Comparison of ENCODE assay signal across 8 cellular contexts in genomic region chr3:186806173-186807055, GRCh38. TPM values are rescaled to one million over a fixed set of nuclear protein-coding genes. Genes with fewer than 3 reads are reported as not detected.
DNase-seq lines count a peak whose midpoint lies in the region.

Gene RFC4 (minus strand): TSS chr3:186806482. CDS start chr3:186804713, 1,769 bp downstream.

- H3K36me3 ChIP-seq in H7 (replicated peaks; ENCODE audit: control insufficient read depth, insufficient read depth, low read length) (peaks cover 8% of the 10 kb centered on the region), SJCRH30 (peaks cover 19% of the 10 kb centered on the region), neuron (ENCODE audit: insufficient read depth, low read length) (peaks cover 20% of the 10 kb centered on the region)

- no peaks in the 10 kb centered on the region for H3K9me3 ChIP-seq in SJCRH30 (replicated peaks)
- H3K9me3 ChIP-seq in neuron (ENCODE audit: low read length), result no peaks in the 10 kb centered on the region

- peak within 1 kb of the TSS; percentile 81 for H3K27ac ChIP-seq in SJCRH30
- peak within 1 kb of the TSS; percentile 74 for H3K27ac ChIP-seq in substantia nigra (ENCODE audit: low read depth, low read length, poor library complexity, severe bottlenecking)

- H3K4me1 ChIP-seq in SJCRH30 (peaks cover 4% of the 10 kb centered on the region), neuron (ENCODE audit: insufficient read depth, low read length) (peaks cover 17% of the 10 kb centered on the region)

- DNase-seq in ELR (ENCODE audit: low read depth) (peak; percentile 83), H7 (peak; percentile 86), M059J (ENCODE audit: low read depth) (peak; percentile 82), SJCRH30 (peak; percentile 77), activated gamma-delta T cell treated with Interleukin-2 at 50 U/mL for 16 hours (peak; percentile 77), foreskin melanocyte (peak; percentile 68), substantia nigra (lab: John Stamatoyannopoulos, UW) (peak; percentile 10 to 96 (median 70))

- peak within 1 kb of the TSS; percentile 93 for H3K4me3 ChIP-seq in H7 (ENCODE audit: insufficient read depth, low read depth, low read length)
- H3K4me3 ChIP-seq in SJCRH30, result peak within 1 kb of the TSS; percentile 89
- H3K4me3 ChIP-seq in neuron (ENCODE audit: low read length), result peak within 1 kb of the TSS; percentile 74

- H3K27me3 ChIP-seq in H7 (ENCODE audit: control insufficient read depth, insufficient read depth, low read length) (no peaks in the 10 kb centered on the region), SJCRH30 (no peaks in the 10 kb centered on the region), neuron (ENCODE audit: insufficient read depth, low read length) (no peaks in the 10 kb centered on the region)

- H2AFZ ChIP-seq in neuron (ENCODE audit: low read depth, low read length), result peak within 1 kb of the TSS; percentile 90

RNA-seq across cellular contexts. Expression of gene RFC4, which starts in this region (rescaled TPM):
- total RNA-seq in H7 (2014; rRNA removed; shearing (Covaris generic)), result 105 and 131 TPM in 2 replicates
- total RNA-seq in M059J (2014; rRNA removed; shearing (Covaris generic)), result 113 and 141 TPM in 2 replicates
- 85.5 and 96.6 TPM in 2 replicates for total RNA-seq in SJCRH30 (2014; rRNA removed; shearing (Covaris generic))

Comparison
In these comparisons a context has a peak if more than half of its experiments do, and no peak if none do; other contexts are left out.
1. Peak in every context shown above with its lines: DNase-seq, H3K4me3 ChIP-seq and H3K27ac ChIP-seq.